8 cellular contexts compared by ENCODE assay signal in genomic region chr9:93576296-93577044, GRCh38. TPM values are rescaled to one million over a fixed set of nuclear protein-coding genes. Genes with fewer than 3 reads are reported as not detected.
A peak's percentile ranks its signal among the peaks of the same experiment; 100 is the strongest.
DNase-seq lines count a peak whose midpoint lies in the region; ATAC-seq and TF ChIP-seq lines count a peak whose summit lies in the region.

Gene PHF2 (plus strand): TSS chr9:93576584. CDS start chr9:93576774, 190 bp downstream.

- H3K9ac ChIP-seq in SK-N-MC (ENCODE audit: insufficient read length) (peak within 1 kb of the TSS; percentile 94), mammary epithelial cell (ENCODE audit: insufficient read depth, low read length) (peak within 1 kb of the TSS; percentile 33)

- CTCF ChIA-PET in GM10248 (lab: Yijun Ruan, JAX) = interaction anchor here (1.0 to 3.0 kb wide), 2 partner anchors 10 kb away, joined by 3 to 24 read pairs; no protein-coding TSS in a partner anchor
- CTCF ChIA-PET in mammary epithelial cell (lab: Charles Lee; ENCODE audit: low non-redundant PET) = no interaction called here

- peak within 1 kb of the TSS; percentile 80 for H3K4me2 ChIP-seq in mammary epithelial cell (ENCODE audit: insufficient read depth, low read depth, low read length)

- peak within 1 kb of the TSS; percentile 87 for H3K4me3 ChIP-seq in SK-N-MC
- H3K4me3 ChIP-seq in mammary epithelial cell (replicated peaks in 1 of 3; ENCODE audit: insufficient read depth in 1 of 3, low read depth in 2 of 3, low read length in 3 of 3) = peak within 1 kb of the TSS; percentile 62 to 79 (median 67)

- H3K4me1 ChIP-seq in mammary epithelial cell (ENCODE audit: insufficient read depth, low read length) = peaks cover 18% of the 10 kb centered on the region

- ATAC-seq in HG02610 (IDR thresholded peaks at IDR 0.05; ENCODE audit: unreplicated experiment) = peak; percentile 31

- no peak for TF ChIP-seq CTCF in GM10248 (IDR thresholded peaks at IDR 0.05; ENCODE audit: control extremely low read depth, extremely low read depth, low read depth, missing control alignments)
- TF ChIP-seq CTCF in mammary epithelial cell (conservative IDR thresholded peaks at IDR 0.05 in 1 of 2, IDR thresholded peaks at IDR 0.05 in 1 of 2; ENCODE audit: extremely low read depth in 1 of 2, insufficient read depth in 1 of 2, low read depth in 1 of 2, low read length in 2 of 2) = no peak

- no TSS peak for BruUV-seq in mammary epithelial cell (replicated peaks; lab: Mats Ljungman, UMichigan)

- dilution Hi-C loops in mammary epithelial cell (cut with HindIII; ENCODE audit: low sequenced_read_pairs) = no loop called here

- 0% methylated on average over 7 of the region's 134 CpGs for WGBS in mammary epithelial cell (ENCODE audit: low coverage, missing lambda C conversion rate)

- peak within 1 kb of the TSS; percentile 76 for H2AFZ ChIP-seq in mammary epithelial cell (ENCODE audit: low read depth, low read length)

- DNase-seq in GM10248 (ENCODE audit: extremely low spot score) (peak; percentile 64), SK-N-MC (ENCODE audit: low read depth, low spot score) (no peak), mammary epithelial cell (no peak), kidney tubule cell (ENCODE audit: low spot score) (peak; percentile 26), SKM-1 (lab: John Stamatoyannopoulos, UW; ENCODE audit: unreplicated experiment) (no peak)
- DNase-seq in stimulated activated CD4-positive, alpha-beta T cell treated with anti-CD3 and anti-CD28 coated beads, Interleukin-2, amount 100 ng/mL, for 4 hours (ENCODE audit: low read depth) = peak; percentile 16
- no peak for DNase-seq in NK-92 treated with Interleukin-12 subunit alpha and Interleukin-12 subunit beta, amount 100 ng/mL, for 24 hours (lab: John Stamatoyannopoulos, UW)

- H3K27me3 ChIP-seq in mammary epithelial cell (ENCODE audit: insufficient read depth, low read length) = no peaks in the 10 kb centered on the region

- H3K27ac ChIP-seq in SK-N-MC (no peak within 1 kb of the TSS), mammary epithelial cell (ENCODE audit: insufficient read depth, low read depth, low read length) (no peak within 1 kb of the TSS)

- no peaks in the 10 kb centered on the region for H4K20me1 ChIP-seq in mammary epithelial cell (ENCODE audit: insufficient read depth, low read length)

- no peaks in the 10 kb centered on the region for H3K9me3 ChIP-seq in SK-N-MC (ENCODE audit: low read depth, low read length)
- H3K9me3 ChIP-seq in mammary epithelial cell (replicated peaks; ENCODE audit: insufficient read depth, low read length) = no peaks in the 10 kb centered on the region

- POLR2A ChIA-PET in GM10248 (lab: Yijun Ruan, JAX) = interaction anchor here (0.9 kb wide), 1 partner anchor 10 kb away, joined by 3 read pairs; no protein-coding TSS in a partner anchor

- no peaks in the 10 kb centered on the region for H3K36me3 ChIP-seq in SK-N-MC (ENCODE audit: insufficient read depth, low read length)
- no peaks in the 10 kb centered on the region for H3K36me3 ChIP-seq in mammary epithelial cell (ENCODE audit: insufficient read depth, low read length)

- in situ Hi-C loops in mammary epithelial cell (cut with MboI; ENCODE audit: low sequenced_read_pairs in 2 of 2) = no loop called here

- intact Hi-C loops in mammary epithelial cell (cut with micrococcal nuclease) = no loop called here

- peaks cover 49% of the 10 kb centered on the region for H3K79me2 ChIP-seq in mammary epithelial cell (ENCODE audit: insufficient read depth, low read length)

RNA-seq across cellular contexts. Expression of gene PHF2, which starts in this region (rescaled TPM):
- 10 to 100 TPM; 11.0 to 13.6 TPM for total RNA-seq in mammary epithelial cell
- 5.9 TPM for polyA plus RNA-seq in mammary epithelial cell
- 8.9 TPM for polyA minus RNA-seq in mammary epithelial cell

Comparison
In these comparisons a context has a peak if more than half of its experiments do, and no peak if none do; other contexts are left out.
1. DNase-seq: peak in GM10248 (single experiment), kidney tubule cell (single experiment) and stimulated activated CD4-positive, alpha-beta T cell treated with anti-CD3 and anti-CD28 coated beads, Interleukin-2, amount 100 ng/mL, for 4 hours (single experiment); none in SK-N-MC (single experiment), mammary epithelial cell (single experiment), NK-92 treated with Interleukin-12 subunit alpha and Interleukin-12 subunit beta, amount 100 ng/mL, for 24 hours (single experiment) and SKM-1 (single experiment).